In the genomic region with DNA sequence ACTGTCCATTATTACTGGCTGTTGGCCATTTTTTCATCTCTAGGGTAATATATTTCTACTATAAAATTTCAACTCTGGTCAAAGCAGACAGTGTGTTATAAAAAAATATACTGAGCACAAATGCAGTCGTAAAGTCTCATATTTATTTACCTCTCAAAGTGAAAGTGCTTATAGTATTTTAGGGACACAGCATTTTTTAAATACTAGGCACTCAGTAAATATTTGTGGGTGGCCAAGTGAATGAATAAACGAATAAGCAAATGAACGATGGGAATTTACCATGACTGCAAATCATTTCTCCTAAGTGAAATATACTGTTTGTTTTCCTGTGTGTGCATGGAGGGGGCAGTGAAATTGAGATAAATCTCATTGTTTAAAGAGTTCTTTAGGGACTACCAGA, we compare ENCODE assay signal across 23 cellular contexts.
"Had no signal": no experiment of that assay in that cellular context is flagged by ENCODE, and none has a peak within 500 bp of the region (broad histone marks: within the 10 kb centered on the region; RNA-seq: fewer than 3 reads in every experiment).

No MANE protein-coding gene starts in this region.

- DNase-seq: esophagus squamous epithelium; foreskin fibroblast; glutamatergic neuron; immature natural killer cell; left ventricle myocardium inferior; lower lobe of right lung; midbrain; naive B cell; psoas muscle; sigmoid colon; small intestine; stimulated activated CD4-positive, alpha-beta T cell treated with anti-CD3 and anti-CD28 coated beads, Interleukin-2, amount 100 ng/mL, for 48 hours; stimulated activated naive CD4-positive, alpha-beta T cell treated with Interleukin-2 at 50 U/mL for 16 hours; tibial artery; upper lobe of left lung; uterus had no signal

- ATAC-seq: gastroesophageal sphincter, psoas muscle had no signal

- H3K27ac ChIP-seq: esophagus squamous epithelium, gastroesophageal sphincter, left ventricle myocardium inferior, lower lobe of right lung, neutrophil, psoas muscle, sigmoid colon, suprapubic skin, tibial artery, upper lobe of left lung, uterus had no signal

- H3K27me3 Mint-ChIP-seq: dendritic cell treated with granulocyte-macrophage colony-stimulating factor and Interleukin-4, amounts not matched to agents 40 ng/mL and 50 ng/mL, for 4 days; memory B cell; naive B cell had no signal

- H3K36me3 ChIP-seq: esophagus squamous epithelium, gastroesophageal sphincter, left ventricle myocardium inferior, lower lobe of right lung, neutrophil, sigmoid colon, suprapubic skin, tibial artery, upper lobe of left lung, uterus had no signal

- H3K4me3 ChIP-seq: esophagus squamous epithelium, gastroesophageal sphincter, left ventricle myocardium inferior, lower lobe of right lung, psoas muscle, sigmoid colon, suprapubic skin, tibial artery, upper lobe of left lung, uterus had no signal

- H3K4me1 ChIP-seq: esophagus squamous epithelium, left ventricle myocardium inferior, lower lobe of right lung, psoas muscle, suprapubic skin, upper lobe of left lung, uterus had no signal

- H3K27me3 ChIP-seq: esophagus squamous epithelium, gastroesophageal sphincter, neutrophil, sigmoid colon, tibial artery, upper lobe of left lung, uterus had no signal

- FAIRE-seq: colon, keratinocyte, small intestine had no signal

- H3K4me3 Mint-ChIP-seq: dendritic cell treated with granulocyte-macrophage colony-stimulating factor and Interleukin-4, amounts not matched to agents 40 ng/mL and 50 ng/mL, for 4 days; immature natural killer cell; memory B cell had no signal

- H3K4me1 Mint-ChIP-seq: immature natural killer cell had no signal

- H3K9me3 ChIP-seq: esophagus squamous epithelium, gastroesophageal sphincter, left ventricle myocardium inferior, lower lobe of right lung, neutrophil, psoas muscle, sigmoid colon, suprapubic skin, tibial artery, upper lobe of left lung, uterus had no signal

- H3K36me3 Mint-ChIP-seq: immature natural killer cell had no signal

- H3K27ac Mint-ChIP-seq: dendritic cell treated with granulocyte-macrophage colony-stimulating factor and Interleukin-4, amounts not matched to agents 40 ng/mL and 50 ng/mL, for 4 days; immature natural killer cell; memory B cell had no signal
